In the genomic region with DNA sequence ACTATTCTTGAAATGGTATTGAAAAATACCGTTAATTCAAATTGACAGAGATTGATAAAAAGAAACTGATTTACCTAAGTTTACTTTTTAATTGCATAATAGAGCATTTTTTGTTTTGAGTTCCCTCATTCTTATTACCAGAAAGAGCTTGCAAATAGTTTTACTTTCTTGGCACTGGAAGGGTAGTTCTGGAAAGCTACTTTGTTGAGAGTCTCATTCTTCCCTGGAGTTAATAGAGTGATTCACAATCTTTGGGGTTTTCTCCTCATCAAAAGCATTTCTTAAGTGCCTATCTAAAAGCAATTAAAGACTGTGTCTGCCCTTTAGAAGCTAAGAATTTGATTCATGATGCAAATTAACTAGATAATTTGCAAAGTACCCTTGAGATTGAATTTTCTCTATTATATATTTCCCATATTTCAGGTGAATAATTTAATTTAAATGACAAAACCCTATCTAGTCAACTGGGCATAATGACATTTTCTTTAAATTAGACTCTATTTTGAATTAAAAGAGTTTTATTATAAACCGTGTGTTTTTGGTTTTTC, we compare ENCODE assay signal across 18 cellular contexts.
"Had no signal": no experiment of that assay in that cellular context is flagged by ENCODE, and none has a peak within 500 bp of the region (broad histone marks: within the 10 kb centered on the region; RNA-seq: fewer than 3 reads in every experiment).

No MANE protein-coding gene starts in this region.

- H3K27ac ChIP-seq: hepatocyte, left ventricle myocardium inferior, neutrophil, tibial nerve had no signal

- H3K4me1 ChIP-seq: left ventricle myocardium inferior had no signal

- H2AFZ ChIP-seq: hepatocyte had no signal

- H3K79me2 ChIP-seq: hepatocyte had no signal

- DNase-seq: activated CD4-positive, alpha-beta T cell treated with anti-CD3 and anti-CD28 coated beads for 48 hours; activated CD8-positive, alpha-beta memory T cell treated with anti-CD3 and anti-CD28 coated beads, Interleukin-2, amount 50 U/mL, for 48 hours; activated CD8-positive, alpha-beta T cell treated with anti-CD3 and anti-CD28 coated beads for 36 hours; activated gamma-delta T cell treated with Interleukin-2 at 50 U/mL for 16 hours; activated T-cell treated with anti-CD3 and anti-CD28 coated beads, Interleukin-2, amount 50 U/mL, for 72 hours; amniotic stem cell; cerebellar nuclear complex; effector memory CD8-positive, alpha-beta T cell; kidney; left ventricle myocardium inferior; natural killer cell; stimulated activated CD4-positive, alpha-beta T cell treated with anti-CD3 and anti-CD28 coated beads, Interleukin-4, amount 100 ng/mL, for 24 hours; stimulated activated naive CD4-positive, alpha-beta T cell; substantia nigra; T-helper 17 cell had no signal

- H3K4me3 ChIP-seq: hepatocyte, left ventricle myocardium inferior, tibial nerve had no signal

- H3K4me2 ChIP-seq: hepatocyte had no signal

- H3K27me3 ChIP-seq: hepatocyte, neutrophil, tibial nerve had no signal

- H3K9me3 ChIP-seq: left ventricle myocardium inferior, neutrophil, tibial nerve had no signal
